13 cellular contexts compared by ENCODE assay signal in the genomic region with DNA sequence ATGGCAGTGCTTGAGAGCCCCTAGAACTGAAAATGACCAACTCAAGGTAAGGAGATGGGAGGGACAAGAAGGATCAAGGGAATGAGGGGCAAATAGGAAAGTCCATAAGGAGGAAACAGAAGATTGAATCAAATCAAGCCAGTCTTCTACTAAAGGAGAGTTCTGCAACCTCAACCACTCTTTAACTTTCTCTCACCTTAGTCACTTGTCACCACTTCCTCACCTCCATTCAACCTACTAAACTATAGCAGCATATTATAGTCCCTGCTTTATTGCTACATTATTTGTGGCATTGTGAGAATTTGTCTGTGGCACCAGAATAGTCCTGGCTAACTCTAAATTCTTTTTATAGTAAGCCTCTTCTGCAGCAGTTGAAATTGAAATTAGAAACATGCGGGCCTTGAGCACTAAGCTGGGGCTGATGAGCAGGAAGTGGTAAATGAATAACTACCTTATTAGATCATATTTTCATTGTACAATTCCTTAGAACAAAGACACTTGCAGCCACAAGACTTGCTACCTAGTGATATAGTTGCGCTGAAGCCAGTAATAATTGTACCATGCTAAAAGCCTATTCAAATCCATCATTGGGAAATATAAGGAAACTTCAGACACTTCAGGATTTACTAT.
DNase-seq lines count a peak whose midpoint lies in the region; ATAC-seq and TF ChIP-seq lines count a peak whose summit lies in the region.
"Had no signal": no experiment of that assay in that cellular context is flagged by ENCODE, and none has a peak within 500 bp of the region (broad histone marks: within the 10 kb centered on the region; RNA-seq: fewer than 3 reads in every experiment).

No MANE protein-coding gene starts in this region.

- ATAC-seq in GM19452 (IDR thresholded peaks at IDR 0.05; ENCODE audit: unreplicated experiment) = peak; percentile 64
- ATAC-seq: Panc1 had no signal

- no peaks in the 10 kb centered on the region for H3K36me3 ChIP-seq in BLaER1
- no peaks in the 10 kb centered on the region for H3K36me3 ChIP-seq in esophagus squamous epithelium
- no peaks in the 10 kb centered on the region for H3K36me3 ChIP-seq in neural progenitor cell
- H3K36me3 ChIP-seq in H7 (replicated peaks; ENCODE audit: control insufficient read depth, insufficient read depth, low read length) = no peaks in the 10 kb centered on the region
- H3K36me3 ChIP-seq: colonic mucosa, MG63 had no signal

- intact Hi-C loops in esophagus squamous epithelium (cut with DNase I) = no loop called here

- H3K4me3 ChIP-seq in BLaER1 (no peak overlapping the region), fibroblast of mammary gland (ENCODE audit: control insufficient read depth, low read depth, low read length) (no peak overlapping the region), esophagus squamous epithelium (no peak overlapping the region), neural progenitor cell (no peak overlapping the region), H7 (ENCODE audit: insufficient read depth, low read depth, low read length) (no peak overlapping the region)
- H3K4me3 ChIP-seq: colonic mucosa, MG63 had no signal

- no peak overlapping the region for H3K27ac Mint-ChIP-seq in neural progenitor cell
- H3K27ac Mint-ChIP-seq: activated CD4-positive, alpha-beta memory T cell treated with anti-CD3 and anti-CD28 coated beads, Interleukin-2, amount 10 ng/mL, durations not matched to agents 7 days and 5 days had no signal

- H3K79me2 ChIP-seq in neural progenitor cell (ENCODE audit: low read depth) = no peaks in the 10 kb centered on the region

- H3K9me3 ChIP-seq in BLaER1 (no peaks in the 10 kb centered on the region), esophagus squamous epithelium (no peaks in the 10 kb centered on the region), neural progenitor cell (ENCODE audit: low read depth) (no peaks in the 10 kb centered on the region)
- H3K9me3 ChIP-seq: colonic mucosa, MG63 had no signal

- H3K4me2 ChIP-seq in BLaER1 = peak overlapping the region; percentile 64
- H3K4me2 ChIP-seq in neural progenitor cell = no peak overlapping the region

- H3K36me3 Mint-ChIP-seq in neural progenitor cell = no peaks in the 10 kb centered on the region

- DNase-seq in LoVo (ENCODE audit: low spot score) (peak; percentile 23), fibroblast of mammary gland (ENCODE audit: low read depth) (peak; percentile 37), esophagus squamous epithelium (lab: John Stamatoyannopoulos, UW) (no peak), DMS114 treated with DMSO at 0.1 percent for 48 hours (lab: John Stamatoyannopoulos, UW; ENCODE audit: unreplicated experiment) (no peak), neural progenitor cell (ENCODE audit: low spot score) (no peak), H7 (no peak)
- DNase-seq: activated CD4-positive, alpha-beta memory T cell treated with anti-CD3 and anti-CD28 coated beads, Interleukin-2, amount 10 ng/mL, durations not matched to agents 7 days and 5 days; colonic mucosa; MG63; stimulated activated naive CD4-positive, alpha-beta T cell had no signal

- H3K9ac ChIP-seq in BLaER1 (no peak overlapping the region), neural progenitor cell (no peak overlapping the region)

- H3K4me1 ChIP-seq in BLaER1 (peaks cover 25% of the 10 kb centered on the region), esophagus squamous epithelium (peaks cover 0 to 30% (median 0%) of the 10 kb centered on the region in 3 donors), neural progenitor cell (peaks cover 6% of the 10 kb centered on the region)
- H3K4me1 ChIP-seq: colonic mucosa had no signal

- H3K27ac ChIP-seq in BLaER1 (no peak overlapping the region), esophagus squamous epithelium (peak overlapping the region in 1 of 4 donors; percentile 44), neural progenitor cell (no peak overlapping the region)
- H3K27ac ChIP-seq: colonic mucosa had no signal

- WGBS in esophagus squamous epithelium, 2 donors = 6 to 45% methylated on average over 2 of the region's 2 CpGs

- H3K9me3 Mint-ChIP-seq in neural progenitor cell = no peaks in the 10 kb centered on the region
- H3K9me3 Mint-ChIP-seq: activated CD4-positive, alpha-beta memory T cell treated with anti-CD3 and anti-CD28 coated beads, Interleukin-2, amount 10 ng/mL, durations not matched to agents 7 days and 5 days had no signal

- H4K20me1 ChIP-seq in BLaER1 = no peaks in the 10 kb centered on the region
- H4K20me1 ChIP-seq in neural progenitor cell (ENCODE audit: low read depth) = no peaks in the 10 kb centered on the region

- H3K4me1 Mint-ChIP-seq in neural progenitor cell = peaks cover 4% of the 10 kb centered on the region

- peaks cover 2% of the 10 kb centered on the region for H3K27me3 Mint-ChIP-seq in neural progenitor cell (ENCODE audit: insufficient read depth, low read depth)

- TF ChIP-seq CTCF in fibroblast of mammary gland (conservative IDR thresholded peaks at IDR 0.05; ENCODE audit: control insufficient read depth, insufficient read depth, low read depth, low read length) = no peak
- no peak for TF ChIP-seq CTCF in esophagus squamous epithelium (IDR thresholded peaks at IDR 0.05)
- no peak for TF ChIP-seq CTCF in neural progenitor cell (IDR thresholded peaks at IDR 0.05)

- H3F3A ChIP-seq in neural progenitor cell (ENCODE audit: low read depth) = no peaks in the 10 kb centered on the region

- H2AFZ ChIP-seq in neural progenitor cell (replicated peaks) = no peak overlapping the region

- TF ChIP-seq POLR2A in esophagus squamous epithelium (IDR thresholded peaks at IDR 0.05) = no peak

- H3K4me3 Mint-ChIP-seq in neural progenitor cell = no peak overlapping the region
- H3K4me3 Mint-ChIP-seq: activated CD4-positive, alpha-beta memory T cell treated with anti-CD3 and anti-CD28 coated beads, Interleukin-2, amount 10 ng/mL, durations not matched to agents 7 days and 5 days had no signal

- H3K27me3 ChIP-seq in BLaER1 (no peaks in the 10 kb centered on the region), esophagus squamous epithelium (no peaks in the 10 kb centered on the region), neural progenitor cell (no peaks in the 10 kb centered on the region), H7 (ENCODE audit: control insufficient read depth, insufficient read depth, low read length) (no peaks in the 10 kb centered on the region)
- H3K27me3 ChIP-seq: colonic mucosa, MG63 had no signal

Comparison
In these comparisons a context has a peak if more than half of its experiments do, and no peak if none do; other contexts are left out.
1. DNase-seq: peak in LoVo (single experiment) and fibroblast of mammary gland (single experiment); none in esophagus squamous epithelium (single experiment), DMS114 treated with DMSO at 0.1 percent for 48 hours (single experiment), neural progenitor cell (single experiment) and H7 (single experiment).